Comparison of ENCODE assay signal across 4 cellular contexts in the genomic region with DNA sequence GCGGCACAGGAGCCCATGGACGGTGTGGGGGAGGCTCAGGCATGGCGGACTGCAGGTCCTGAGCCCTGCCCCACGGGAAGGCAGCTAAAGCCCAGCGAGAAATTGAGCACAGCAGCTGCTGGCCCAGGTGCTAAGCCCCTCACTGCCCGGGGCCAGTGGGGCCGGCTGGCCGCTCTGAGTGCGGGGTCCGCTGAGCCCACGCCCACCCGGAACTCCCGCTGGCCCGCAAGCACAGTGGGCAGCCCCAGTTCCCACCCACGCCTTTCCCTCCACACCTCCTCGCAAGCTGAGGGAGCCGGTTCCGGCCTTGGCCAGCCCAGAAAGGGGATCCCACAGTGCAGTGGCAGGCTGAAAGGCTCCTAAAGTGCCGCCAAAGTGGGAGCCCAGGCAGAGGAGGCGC. TPM values are rescaled to one million over a fixed set of nuclear protein-coding genes. Genes with fewer than 3 reads are reported as not detected.
DNase-seq lines count a peak whose midpoint lies in the region; ATAC-seq and TF ChIP-seq lines count a peak whose summit lies in the region.
"Not testable (repeated sequence)": the region's sequence is repeated elsewhere in the genome, so short reads cannot be mapped to it uniquely, and the experiment has no call there.
"Had no signal": no experiment of that assay in that cellular context is flagged by ENCODE, and none has a peak within 500 bp of the region (broad histone marks: within the 10 kb centered on the region; RNA-seq: fewer than 3 reads in every experiment).

No MANE protein-coding gene starts in this region.

- not testable (repeated sequence) for DNase-seq in endodermal cell
- peak; percentile 40 for DNase-seq in Right ventricle myocardium inferior (ENCODE audit: missing footprints)

- not testable (repeated sequence) for H3K4me1 ChIP-seq in endodermal cell (ENCODE audit: control insufficient read depth, insufficient read depth, low read length)

- not testable (repeated sequence) for H3K9ac ChIP-seq in endodermal cell (ENCODE audit: extremely low read depth, low read length, poor library complexity, severe bottlenecking)

- WGBS in endodermal cell (ENCODE audit: insufficient coverage in 1 of 2, insufficient read length in 1 of 2), 2 experiments = 74 to 93% methylated on average over 3 to 20 of the region's 20 CpGs

- H3K27me3 ChIP-seq in endodermal cell (ENCODE audit: control insufficient read depth, insufficient read depth, low read length, poor library complexity, severe bottlenecking) = not testable (repeated sequence)

- not testable (repeated sequence) for ATAC-seq in Right ventricle myocardium inferior

- peaks cover 45% of the 10 kb centered on the region for H3K9me3 ChIP-seq in endodermal cell (ENCODE audit: control insufficient read depth, low read length)

- H3K27me3 Mint-ChIP-seq in endodermal cell (ENCODE audit: insufficient read depth) = not testable (repeated sequence)

- not testable (repeated sequence) for H3K4me1 Mint-ChIP-seq in endodermal cell

- H3K4me3 ChIP-seq in endodermal cell (ENCODE audit: low read length) = peak overlapping the region; percentile 42

- not testable (repeated sequence) for H3K4me3 Mint-ChIP-seq in endodermal cell

- intact Hi-C loops in Right ventricle myocardium inferior (cut with DNase I) = not testable (repeated sequence)

- not testable (repeated sequence) for H3K27ac Mint-ChIP-seq in endodermal cell

- not testable (repeated sequence) for H3K36me3 ChIP-seq in endodermal cell (ENCODE audit: control insufficient read depth, insufficient read depth, low read length)

- H3K36me3 Mint-ChIP-seq in endodermal cell (ENCODE audit: low read depth) = peaks cover 19% of the 10 kb centered on the region

- peaks cover 39% of the 10 kb centered on the region for H3K9me3 Mint-ChIP-seq in endodermal cell

- H3K27ac ChIP-seq in endodermal cell (ENCODE audit: low read depth, low read length) = not testable (repeated sequence)

- TF ChIP-seq CTCF in endodermal cell (conservative IDR thresholded peaks at IDR 0.05) = not testable (repeated sequence)

RNA-seq across cellular contexts. Expression of gene FBXL13, which starts 40.3 kb away (rescaled TPM):
- total RNA-seq in endodermal cell (1 to 10 TPM; 2.1 to 2.7 TPM), Right ventricle myocardium inferior (0.24 TPM)
- polyA plus RNA-seq in endodermal cell (2013, experiment 1 of 2) = 1.5 TPM
- 1.4 TPM for polyA plus RNA-seq in endodermal cell (2013, experiment 2 of 2)
- total RNA-seq: CD4-positive, CD25-positive, alpha-beta regulatory T cell had no signal
- polyA plus RNA-seq: CD14-positive monocyte had no signal

RNA-seq across cellular contexts. Expression of gene ARMC10, which starts 40.6 kb away (rescaled TPM):
- total RNA-seq in endodermal cell (10 to 100 TPM; 46.3 to 48.9 TPM), Right ventricle myocardium inferior (20.7 TPM)
- polyA plus RNA-seq in endodermal cell (2013, experiment 1 of 2) = 43.8 TPM
- 41.4 TPM for polyA plus RNA-seq in endodermal cell (2013, experiment 2 of 2)
